5 cellular contexts compared by ENCODE assay signal in genomic region chr16:55814174-55814573, GRCh38. TPM values are rescaled to one million over a fixed set of nuclear protein-coding genes. Genes with fewer than 3 reads are reported as not detected.
"Had no signal": no experiment of that assay in that cellular context is flagged by ENCODE, and none has a peak within 500 bp of the region (broad histone marks: within the 10 kb centered on the region; RNA-seq: fewer than 3 reads in every experiment).

No MANE protein-coding gene starts in this region.

RNA-seq across cellular contexts. Expression of gene CES1, which starts 18.7 kb away (rescaled TPM):
- total RNA-seq: activated CD4-positive, alpha-beta T cell treated with anti-CD3 and anti-CD28 coated beads for 36 hours; activated CD8-positive, alpha-beta T cell treated with anti-CD3 and anti-CD28 coated beads, Interleukin-2, amount 10 ng/mL, durations not matched to agents 7 days and 5 days; activated naive CD8-positive, alpha-beta T cell treated with anti-CD3 and anti-CD28 coated beads, Interleukin-2, amount 10 ng/mL, durations not matched to agents 7 days and 5 days; activated T-helper 2 cell treated with anti-CD3 and anti-CD28 coated beads, Interferon-gamma antibody, Interleukin-2, Interleukin-4, amounts not matched to agents 10 μg/mL and 5 μg/mL and 100 μg/mL, durations not matched to agents 14 hours and 24 hours and 36 hours; T-helper 1 cell treated with Interleukin-12 subunit alpha and Interleukin-12 subunit beta and Interleukin-4 antibody, amounts not matched to agents 30 ng/mL and 1 ng/mL, for 36 hours had no signal
